ENCODE assay signal across 9 cellular contexts in the genomic region with DNA sequence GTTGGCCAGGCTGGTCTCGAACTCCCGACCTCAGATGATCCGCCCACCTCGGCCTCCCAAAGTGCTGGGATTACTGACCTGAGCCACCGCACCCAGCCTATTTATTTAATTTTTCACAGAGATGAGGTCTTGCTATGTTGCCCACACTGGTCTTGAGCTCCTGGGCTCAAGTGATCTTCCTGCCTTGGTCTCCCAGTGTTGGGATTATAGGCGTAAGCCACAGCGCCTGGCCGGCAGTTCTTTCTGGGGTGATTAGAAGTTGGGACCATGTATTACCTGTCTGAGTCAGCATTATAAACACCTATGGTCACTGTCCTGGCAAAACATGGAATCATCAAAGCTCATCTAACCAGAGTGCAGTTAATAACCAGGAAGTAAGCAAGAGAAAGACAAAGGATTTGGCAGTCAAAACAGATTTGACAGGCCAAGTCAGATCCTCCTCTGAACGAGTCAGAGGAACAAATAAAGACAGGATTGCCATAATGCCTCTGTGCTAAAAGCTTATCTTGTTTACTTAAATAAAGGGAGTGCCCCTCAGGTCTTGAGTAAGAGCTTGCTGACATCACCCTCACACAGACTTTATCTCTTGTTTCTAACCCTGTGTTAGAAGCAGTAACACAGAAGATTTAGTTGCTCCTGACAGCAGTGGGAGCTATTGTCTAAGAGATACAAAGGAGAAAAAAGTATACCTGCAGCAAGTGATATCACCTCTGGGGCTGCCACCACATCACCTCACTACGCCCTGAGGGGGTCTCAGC. TPM values are rescaled to one million over a fixed set of nuclear protein-coding genes. Genes with fewer than 3 reads are reported as not detected.
DNase-seq lines count a peak whose midpoint lies in the region; ATAC-seq and TF ChIP-seq lines count a peak whose summit lies in the region.
"Had no signal": no experiment of that assay in that cellular context is flagged by ENCODE, and none has a peak within 500 bp of the region (broad histone marks: within the 10 kb centered on the region; RNA-seq: fewer than 3 reads in every experiment).

No MANE protein-coding gene starts in this region.

- peak; percentile 61 for DNase-seq in GM04503 (ENCODE audit: low read depth)
- peak; percentile 91 for DNase-seq in NCI-H460 (ENCODE audit: extremely low read depth, low read depth)
- DNase-seq in epithelial cell of proximal tubule (ENCODE audit: low read depth) = peak; percentile 6
- DNase-seq in progenitor cell of endocrine pancreas (ENCODE audit: low spot score, unreplicated experiment) = no peak
- no peak for DNase-seq in stimulated activated naive B cell treated with anti-CD40 and anti-IgM and Interleukin-4, amounts not matched to agents 10 μg/mL and 1 μg/mL and 100 μg/mL, for 72 hours
- no peak for DNase-seq in Kasumi-1 (lab: John Stamatoyannopoulos, UW)
- DNase-seq in activated naive CD4-positive, alpha-beta T cell treated with Interleukin-2 at 50 U/mL for 16 hours = no peak
- DNase-seq: spleen had no signal

- peak overlapping the region; percentile 89 for H3K27ac Mint-ChIP-seq in progenitor cell of endocrine pancreas
- no peak overlapping the region for H3K27ac Mint-ChIP-seq in stimulated activated naive B cell treated with anti-CD40 and anti-IgM and Interleukin-4, amounts not matched to agents 10 μg/mL and 1 μg/mL and 100 μg/mL, for 72 hours

- H3K4me1 Mint-ChIP-seq in progenitor cell of endocrine pancreas (ENCODE audit: low read depth) = peaks cover 15% of the 10 kb centered on the region
- H3K4me1 Mint-ChIP-seq in stimulated activated naive B cell treated with anti-CD40 and anti-IgM and Interleukin-4, amounts not matched to agents 10 μg/mL and 1 μg/mL and 100 μg/mL, for 72 hours = no peaks in the 10 kb centered on the region

- H3K36me3 Mint-ChIP-seq in progenitor cell of endocrine pancreas (ENCODE audit: insufficient read depth) = peaks cover 9% of the 10 kb centered on the region
- H3K36me3 Mint-ChIP-seq in stimulated activated naive B cell treated with anti-CD40 and anti-IgM and Interleukin-4, amounts not matched to agents 10 μg/mL and 1 μg/mL and 100 μg/mL, for 72 hours = peaks cover 31 to 33% of the 10 kb centered on the region in 2 donors

- no peaks in the 10 kb centered on the region for H3K9me3 Mint-ChIP-seq in progenitor cell of endocrine pancreas (ENCODE audit: low read depth)
- H3K9me3 Mint-ChIP-seq in stimulated activated naive B cell treated with anti-CD40 and anti-IgM and Interleukin-4, amounts not matched to agents 10 μg/mL and 1 μg/mL and 100 μg/mL, for 72 hours = no peaks in the 10 kb centered on the region

- H3K27me3 Mint-ChIP-seq in progenitor cell of endocrine pancreas = no peaks in the 10 kb centered on the region
- H3K27me3 Mint-ChIP-seq in stimulated activated naive B cell treated with anti-CD40 and anti-IgM and Interleukin-4, amounts not matched to agents 10 μg/mL and 1 μg/mL and 100 μg/mL, for 72 hours = no peaks in the 10 kb centered on the region

- no peak for ATAC-seq in stimulated activated naive B cell treated with anti-CD40 and anti-IgM and Interleukin-4, amounts not matched to agents 10 μg/mL and 1 μg/mL and 100 μg/mL, for 72 hours (replicated peaks)
- no peak for ATAC-seq in GM19467 (IDR thresholded peaks at IDR 0.05; ENCODE audit: unreplicated experiment)

- no peak overlapping the region for H3K4me3 Mint-ChIP-seq in progenitor cell of endocrine pancreas (ENCODE audit: low read depth)
- no peak overlapping the region for H3K4me3 Mint-ChIP-seq in stimulated activated naive B cell treated with anti-CD40 and anti-IgM and Interleukin-4, amounts not matched to agents 10 μg/mL and 1 μg/mL and 100 μg/mL, for 72 hours

- H3K4me3 ChIP-seq in epithelial cell of proximal tubule (ENCODE audit: low read depth, low read length) = no peak overlapping the region
- H3K4me3 ChIP-seq: spleen had no signal

- peak; percentile 3 for TF ChIP-seq CTCF in epithelial cell of proximal tubule (conservative IDR thresholded peaks at IDR 0.05; ENCODE audit: low read depth, low read length)
- TF ChIP-seq CTCF in progenitor cell of endocrine pancreas (IDR thresholded peaks at IDR 0.05; ENCODE audit: unreplicated experiment) = no peak

RNA-seq across cellular contexts. Expression of a gene that starts 3.7 kb away (rescaled TPM):
- 11.2 and 11.3 TPM in 2 replicates for total RNA-seq in NCI-H460 (2014; rRNA removed; shearing (Covaris generic))
- polyA plus RNA-seq in NCI-H460 (2014; cell fraction: nucleus; rRNA removed) = 5.6 and 6.7 TPM in 2 replicates
- total RNA-seq in epithelial cell of proximal tubule (not detected in 2 replicates), progenitor cell of endocrine pancreas (0.40 and 0.74 TPM in 2 replicates)

Comparison
In these comparisons a context has a peak if more than half of its experiments do, and no peak if none do; other contexts are left out.
1. DNase-seq: peak in GM04503 (single experiment), NCI-H460 (single experiment) and epithelial cell of proximal tubule (single experiment); none in progenitor cell of endocrine pancreas (single experiment), stimulated activated naive B cell treated with anti-CD40 and anti-IgM and Interleukin-4, amounts not matched to agents 10 μg/mL and 1 μg/mL and 100 μg/mL, for 72 hours (single experiment), Kasumi-1 (0 of 2) and activated naive CD4-positive, alpha-beta T cell treated with Interleukin-2 at 50 U/mL for 16 hours (single experiment).